ENCODE assay signal across 14 cellular contexts in genomic region chr3:177336841-177337430, GRCh38.
A peak's percentile ranks its signal among the peaks of the same experiment; 100 is the strongest.
DNase-seq lines count a peak whose midpoint lies in the region; ATAC-seq and TF ChIP-seq lines count a peak whose summit lies in the region.
"Had no signal": no experiment of that assay in that cellular context is flagged by ENCODE, and none has a peak within 500 bp of the region (broad histone marks: within the 10 kb centered on the region; RNA-seq: fewer than 3 reads in every experiment).

No MANE protein-coding gene starts in this region.

- H3K4me3 ChIP-seq in SU-DHL-6 (ENCODE audit: insufficient read depth, low read length, poor library complexity, severe bottlenecking): no peak overlapping the region
- H3K4me3 ChIP-seq in fibroblast of mammary gland (ENCODE audit: control insufficient read depth, low read depth, low read length): no peak overlapping the region
- H3K4me3 ChIP-seq: esophagus squamous epithelium, spleen had no signal

- peaks cover 74% of the 10 kb centered on the region for H3F3A ChIP-seq in SU-DHL-6 (ENCODE audit: insufficient read depth)

- peak overlapping the region in 1 of 2 donors; percentile 23 for H3K4me3 Mint-ChIP-seq in activated T-cell treated with anti-CD3 and anti-CD28 coated beads, Interleukin-2, amount 50 U/mL, for 72 hours
- H3K4me3 Mint-ChIP-seq in stimulated activated effector memory CD8-positive, alpha-beta T cell treated with anti-CD3 and anti-CD28 coated beads, Interleukin-12 subunit alpha, Interleukin-12 subunit beta, amount 100 ng/mL, for 72 hours: peak overlapping the region; percentile 3
- H3K4me3 Mint-ChIP-seq: H9 had no signal

- peak overlapping the region; percentile 54 for H3K4me2 ChIP-seq in SU-DHL-6 (ENCODE audit: low read depth, low read length, poor library complexity, severe bottlenecking)

- H3K9ac ChIP-seq in SU-DHL-6 (ENCODE audit: low read length): peak overlapping the region; percentile 49

- H4K20me1 ChIP-seq in SU-DHL-6 (ENCODE audit: low read depth, low read length): no peaks in the 10 kb centered on the region

- TF ChIP-seq CTCF in SU-DHL-6 (IDR thresholded peaks at IDR 0.05; ENCODE audit: insufficient read depth, low read length, poor library complexity, severe bottlenecking) (no peak), fibroblast of mammary gland (conservative IDR thresholded peaks at IDR 0.05; ENCODE audit: control insufficient read depth, insufficient read depth, low read depth, low read length) (no peak)

- H3K9me3 ChIP-seq in SU-DHL-6 (ENCODE audit: insufficient read depth, low read length): no peaks in the 10 kb centered on the region
- H3K9me3 ChIP-seq: esophagus squamous epithelium, spleen had no signal

- H3K4me1 Mint-ChIP-seq in activated T-cell treated with anti-CD3 and anti-CD28 coated beads, Interleukin-2, amount 50 U/mL, for 72 hours (ENCODE audit: low read depth): peaks cover 66% of the 10 kb centered on the region
- H3K4me1 Mint-ChIP-seq in stimulated activated effector memory CD8-positive, alpha-beta T cell treated with anti-CD3 and anti-CD28 coated beads, Interleukin-12 subunit alpha, Interleukin-12 subunit beta, amount 100 ng/mL, for 72 hours: peaks cover 35% of the 10 kb centered on the region
- H3K4me1 Mint-ChIP-seq: H9 had no signal

- DNase-seq in activated T-cell treated with anti-CD3 and anti-CD28 coated beads, Interleukin-2, amount 50 U/mL, for 72 hours: no peak
- DNase-seq in activated T-cell treated with anti-CD3 and anti-CD28 coated beads for 4 hours (no peak), fibroblast of mammary gland (ENCODE audit: low read depth) (peak; percentile 51), mesenteric fat pad (ENCODE audit: low spot score) (no peak), NCI-H1105 treated with DMSO at 0.1 percent for 48 hours (lab: John Stamatoyannopoulos, UW) (no peak)
- no peak for DNase-seq in stimulated activated effector memory CD8-positive, alpha-beta T cell treated with anti-CD3 and anti-CD28 coated beads, Interleukin-12 subunit alpha, Interleukin-12 subunit beta, amount 100 ng/mL, for 72 hours (ENCODE audit: low spot score in 2 of 2)
- DNase-seq: caudate nucleus, DND-41, esophagus squamous epithelium, H9, NCI-H1092 treated with DMSO at 0.1 percent for 48 hours, spleen had no signal

- H3K27me3 ChIP-seq in SU-DHL-6 (ENCODE audit: low read length): no peaks in the 10 kb centered on the region
- H3K27me3 ChIP-seq: esophagus squamous epithelium, spleen had no signal

- peak overlapping the region; percentile 24 for H2AFZ ChIP-seq in SU-DHL-6 (ENCODE audit: low read depth, low read length, severe bottlenecking)

- peaks cover 21% of the 10 kb centered on the region for H3K27me3 Mint-ChIP-seq in activated T-cell treated with anti-CD3 and anti-CD28 coated beads, Interleukin-2, amount 50 U/mL, for 72 hours (ENCODE audit: low read depth)

- no peaks in the 10 kb centered on the region for H3K36me3 Mint-ChIP-seq in activated T-cell treated with anti-CD3 and anti-CD28 coated beads, Interleukin-2, amount 50 U/mL, for 72 hours (ENCODE audit: insufficient read depth in 2 of 2)
- peaks cover 10% of the 10 kb centered on the region for H3K36me3 Mint-ChIP-seq in stimulated activated effector memory CD8-positive, alpha-beta T cell treated with anti-CD3 and anti-CD28 coated beads, Interleukin-12 subunit alpha, Interleukin-12 subunit beta, amount 100 ng/mL, for 72 hours

- no peaks in the 10 kb centered on the region for H3K9me2 ChIP-seq in SU-DHL-6 (replicated peaks; ENCODE audit: insufficient read depth, low read length)

- H3K79me2 ChIP-seq in SU-DHL-6 (ENCODE audit: insufficient read depth, low read length): no peaks in the 10 kb centered on the region

- peak in 1 of 2 donors; percentile 2 for ATAC-seq in activated T-cell treated with anti-CD3 and anti-CD28 coated beads, Interleukin-2, amount 50 U/mL, for 72 hours (replicated peaks in 1 of 2)
- no peak for ATAC-seq in stimulated activated effector memory CD8-positive, alpha-beta T cell treated with anti-CD3 and anti-CD28 coated beads, Interleukin-12 subunit alpha, Interleukin-12 subunit beta, amount 100 ng/mL, for 72 hours
- no peak for ATAC-seq in HG02970 (IDR thresholded peaks at IDR 0.05; ENCODE audit: low FRiP score, unreplicated experiment)

- H3K36me3 ChIP-seq in SU-DHL-6 (ENCODE audit: low read length): no peaks in the 10 kb centered on the region
- H3K36me3 ChIP-seq: esophagus squamous epithelium, spleen had no signal

- H3K27ac ChIP-seq in SU-DHL-6 (ENCODE audit: low read depth, low read length): peak overlapping the region; percentile 98

- H3K27ac Mint-ChIP-seq in activated T-cell treated with anti-CD3 and anti-CD28 coated beads, Interleukin-2, amount 50 U/mL, for 72 hours: peak overlapping the region; percentile 94
- peak overlapping the region; percentile 82 for H3K27ac Mint-ChIP-seq in stimulated activated effector memory CD8-positive, alpha-beta T cell treated with anti-CD3 and anti-CD28 coated beads, Interleukin-12 subunit alpha, Interleukin-12 subunit beta, amount 100 ng/mL, for 72 hours
- H3K27ac Mint-ChIP-seq: H9 had no signal

- H3K9me3 Mint-ChIP-seq in activated T-cell treated with anti-CD3 and anti-CD28 coated beads, Interleukin-2, amount 50 U/mL, for 72 hours: no peaks in the 10 kb centered on the region
- H3K9me3 Mint-ChIP-seq in stimulated activated effector memory CD8-positive, alpha-beta T cell treated with anti-CD3 and anti-CD28 coated beads, Interleukin-12 subunit alpha, Interleukin-12 subunit beta, amount 100 ng/mL, for 72 hours: no peaks in the 10 kb centered on the region
- H3K9me3 Mint-ChIP-seq: H9 had no signal
